8 cellular contexts compared by ENCODE assay signal in the genomic region with DNA sequence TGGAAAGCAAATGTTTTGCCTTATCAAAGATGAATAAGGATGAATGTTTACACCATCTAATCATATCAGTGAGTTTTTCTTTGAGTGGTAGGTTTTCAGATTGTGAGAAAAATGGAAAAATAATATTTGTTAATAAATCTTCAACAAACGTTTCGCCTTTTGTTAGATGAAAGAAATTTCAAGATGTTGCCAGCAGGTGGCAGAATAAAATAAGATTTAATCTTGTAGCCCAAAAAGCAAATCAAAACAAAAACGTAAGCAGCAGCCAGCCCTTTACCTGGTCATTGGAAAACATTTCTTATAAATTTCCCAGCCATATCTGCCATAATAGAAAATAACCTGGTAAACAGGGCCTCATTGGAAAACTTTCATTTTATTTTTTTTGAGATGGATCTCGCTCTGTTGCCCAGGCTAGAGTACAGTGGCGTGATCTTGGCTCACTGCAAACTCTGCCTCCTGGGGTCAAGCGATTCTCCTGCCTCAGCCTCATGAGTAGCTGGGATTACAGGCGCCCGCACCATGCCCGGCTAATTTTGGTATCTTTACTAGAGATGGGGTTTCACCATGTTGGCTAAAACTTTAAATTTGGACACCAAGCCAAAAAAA. TPM values are rescaled to one million over a fixed set of nuclear protein-coding genes. Genes with fewer than 3 reads are reported as not detected.
DNase-seq lines count a peak whose midpoint lies in the region; ATAC-seq and TF ChIP-seq lines count a peak whose summit lies in the region.

No MANE protein-coding gene starts in this region.

- H3K4me1 ChIP-seq in psoas muscle = peaks cover 8% of the 10 kb centered on the region

- H3K4me3 ChIP-seq in SU-DHL-6 (ENCODE audit: insufficient read depth, low read length, poor library complexity, severe bottlenecking) (no peak overlapping the region), fibroblast of pulmonary artery (replicated peaks; ENCODE audit: low read depth, low read length) (no peak overlapping the region), psoas muscle (no peak overlapping the region)

- H3K9me2 ChIP-seq in SU-DHL-6 (replicated peaks; ENCODE audit: insufficient read depth, low read length) = no peaks in the 10 kb centered on the region

- H3F3A ChIP-seq in SU-DHL-6 (ENCODE audit: insufficient read depth) = no peaks in the 10 kb centered on the region; the same call in 1 of the 2 replicates

- CTCF ChIA-PET in activated naive CD4-positive, alpha-beta T cell treated with anti-CD3 and anti-CD28 coated beads, Interleukin-2, amount 10 ng/mL, durations not matched to agents 7 days and 5 days (lab: Charles Lee) = interaction anchor here (0.7 to 5.9 kb wide), 6 partner anchors 71 to 322 kb away, joined by 3 to 45 read pairs (median 5); a partner anchor contains a TSS

- H3K27me3 Mint-ChIP-seq in activated naive CD4-positive, alpha-beta T cell treated with anti-CD3 and anti-CD28 coated beads, Interleukin-2, amount 10 ng/mL, durations not matched to agents 7 days and 5 days = peaks cover 19% of the 10 kb centered on the region

- H3K27me3 ChIP-seq in SU-DHL-6 (ENCODE audit: low read length) (no peaks in the 10 kb centered on the region), psoas muscle (ENCODE audit: insufficient read depth in 3 of 3, low read length in 2 of 3) (no peaks in the 10 kb centered on the region)

- H3K36me3 Mint-ChIP-seq in activated naive CD4-positive, alpha-beta T cell treated with anti-CD3 and anti-CD28 coated beads, Interleukin-2, amount 10 ng/mL, durations not matched to agents 7 days and 5 days = no peaks in the 10 kb centered on the region

- no peaks in the 10 kb centered on the region for H4K20me1 ChIP-seq in SU-DHL-6 (ENCODE audit: low read depth, low read length)

- no peak overlapping the region for H3K4me2 ChIP-seq in SU-DHL-6 (ENCODE audit: low read depth, low read length, poor library complexity, severe bottlenecking)

- DNase-seq in activated naive CD4-positive, alpha-beta T cell treated with anti-CD3 and anti-CD28 coated beads, Interleukin-2, amount 10 ng/mL, durations not matched to agents 7 days and 5 days = peak; percentile 37
- DNase-seq in activated naive CD4-positive, alpha-beta T cell (lab: John Stamatoyannopoulos, UW) = no peak
- DNase-seq in NCI-H1092 (lab: John Stamatoyannopoulos, UW) (peak; percentile 44), fibroblast of pulmonary artery (ENCODE audit: low read depth) (peak; percentile 74), psoas muscle (no peak), SKM-1 (lab: John Stamatoyannopoulos, UW; ENCODE audit: unreplicated experiment) (no peak), T-helper 9 cell (no peak)

- H3K9me3 ChIP-seq in SU-DHL-6 (ENCODE audit: insufficient read depth, low read length) = no peaks in the 10 kb centered on the region
- no peaks in the 10 kb centered on the region for H3K9me3 ChIP-seq in psoas muscle

- H3K4me1 Mint-ChIP-seq in activated naive CD4-positive, alpha-beta T cell treated with anti-CD3 and anti-CD28 coated beads, Interleukin-2, amount 10 ng/mL, durations not matched to agents 7 days and 5 days = peaks cover 2% of the 10 kb centered on the region

- H3K4me3 Mint-ChIP-seq in activated naive CD4-positive, alpha-beta T cell treated with anti-CD3 and anti-CD28 coated beads, Interleukin-2, amount 10 ng/mL, durations not matched to agents 7 days and 5 days = no peak overlapping the region

- intact Hi-C loops in psoas muscle (cut with DNase I) = loop anchor here (2.0 to 10.0 kb wide), 5 partner anchors 76 to 188 kb away; a partner anchor contains a TSS

- H3K36me3 ChIP-seq in SU-DHL-6 (ENCODE audit: low read length) (no peaks in the 10 kb centered on the region), psoas muscle (ENCODE audit: insufficient read depth in 1 of 2, low read depth in 1 of 2) (no peaks in the 10 kb centered on the region)

- H3K27ac ChIP-seq in SU-DHL-6 (ENCODE audit: low read depth, low read length) = no peak overlapping the region
- no peak overlapping the region for H3K27ac ChIP-seq in psoas muscle

- TF ChIP-seq CTCF in SU-DHL-6 (IDR thresholded peaks at IDR 0.05; ENCODE audit: insufficient read depth, low read length, poor library complexity, severe bottlenecking) = peak; percentile 41
- peak; percentile 32 for TF ChIP-seq CTCF in fibroblast of pulmonary artery (IDR thresholded peaks at IDR 0.05; ENCODE audit: low read length, missing control alignments)
- peak; percentile 70 for TF ChIP-seq CTCF in psoas muscle (IDR thresholded peaks at IDR 0.05)

- H2AFZ ChIP-seq in SU-DHL-6 (ENCODE audit: low read depth, low read length, severe bottlenecking) = no peak overlapping the region

- peak in 3 of 4 donors; percentile 19 to 54 (median 30) for ATAC-seq in psoas muscle

- H3K9ac ChIP-seq in SU-DHL-6 (ENCODE audit: low read length) = no peak overlapping the region

- 27 to 41% (median 33%) methylated on average over 9 of the region's 9 CpGs for WGBS in psoas muscle, 3 donors

- no peaks in the 10 kb centered on the region for H3K79me2 ChIP-seq in SU-DHL-6 (ENCODE audit: insufficient read depth, low read length)

- no peaks in the 10 kb centered on the region for H3K9me3 Mint-ChIP-seq in activated naive CD4-positive, alpha-beta T cell treated with anti-CD3 and anti-CD28 coated beads, Interleukin-2, amount 10 ng/mL, durations not matched to agents 7 days and 5 days

- H3K27ac Mint-ChIP-seq in activated naive CD4-positive, alpha-beta T cell treated with anti-CD3 and anti-CD28 coated beads, Interleukin-2, amount 10 ng/mL, durations not matched to agents 7 days and 5 days = no peak overlapping the region

RNA-seq across cellular contexts. Expression of a gene that starts 15.4 kb away (rescaled TPM):
- total RNA-seq in psoas muscle = 10 to 100 TPM; 11.4 to 21.2 (median 15.5) TPM
- polyA plus RNA-seq in psoas muscle = 10 to 100 TPM; 11.0 to 29.7 (median 12.7) TPM

RNA-seq across cellular contexts. Expression of a gene that starts 27.7 kb away (rescaled TPM):
- not detected for total RNA-seq in psoas muscle
- polyA plus RNA-seq in psoas muscle = under 1 TPM in 2 of 3 donors, not detected in 1; under 0.01 to 0.12 TPM

Comparison
In these comparisons a context has a peak if more than half of its experiments do, and no peak if none do; other contexts are left out.
1. DNase-seq: peak in activated naive CD4-positive, alpha-beta T cell treated with anti-CD3 and anti-CD28 coated beads, Interleukin-2, amount 10 ng/mL, durations not matched to agents 7 days and 5 days (single experiment), NCI-H1092 (single experiment) and fibroblast of pulmonary artery (single experiment); none in activated naive CD4-positive, alpha-beta T cell (0 of 4), psoas muscle (0 of 2), SKM-1 (single experiment) and T-helper 9 cell (single experiment).
2. Peak in every context shown above with its lines, with median percentiles within 50 percentile points of each other: CTCF ChIP-seq.